9 cellular contexts compared by ENCODE assay signal in genomic region chr18:58862404-58862803, GRCh38. TPM values are rescaled to one million over a fixed set of nuclear protein-coding genes. Genes with fewer than 3 reads are reported as not detected.
DNase-seq lines count a peak whose midpoint lies in the region; ATAC-seq and TF ChIP-seq lines count a peak whose summit lies in the region.
"Had no signal": no experiment of that assay in that cellular context is flagged by ENCODE, and none has a peak within 500 bp of the region (broad histone marks: within the 10 kb centered on the region; RNA-seq: fewer than 3 reads in every experiment).

No MANE protein-coding gene starts in this region.

- H2AFZ ChIP-seq in GM23338 (no peak overlapping the region), PC-3 (ENCODE audit: low read length) (peak overlapping the region; percentile 77; the same call in 1 of the 2 replicates)

- H3K27ac ChIP-seq in GM23338 (ENCODE audit: low read depth) (peak overlapping the region; percentile 96), PC-3 (ENCODE audit: low read length) (peak overlapping the region; percentile 86), esophagus squamous epithelium (peak overlapping the region; percentile 94 to 98 (median 96))
- H3K27ac ChIP-seq: HL-60 had no signal

- H3K9me2 ChIP-seq in GM23338 (ENCODE audit: insufficient read depth) (no peaks in the 10 kb centered on the region), PC-3 (replicated peaks; ENCODE audit: low read length) (no peaks in the 10 kb centered on the region)

- POLR2A ChIA-PET in PC-3 (lab: Charles Lee; ENCODE audit: unreplicated experiment) = no interaction called here

- TF ChIP-seq POLR2A in esophagus squamous epithelium (IDR thresholded peaks at IDR 0.05) = no peak

- peak overlapping the region; percentile 99 for H3K27ac Mint-ChIP-seq in GM23338

- H3K27me3 ChIP-seq in GM23338 (ENCODE audit: insufficient read depth) (no peaks in the 10 kb centered on the region), PC-3 (ENCODE audit: low read length) (no peaks in the 10 kb centered on the region), esophagus squamous epithelium (no peaks in the 10 kb centered on the region)

- peaks cover 76% of the 10 kb centered on the region for H3K4me1 Mint-ChIP-seq in GM23338

- no peak for DNase-seq in GM23338 (ENCODE audit: low spot score)
- DNase-seq in PC-3 = no peak
- no peak for DNase-seq in esophagus squamous epithelium (lab: John Stamatoyannopoulos, UW)
- DNase-seq in sciatic nerve (ENCODE audit: low spot score) = peak; percentile 43
- no peak for DNase-seq in NCI-H1436 treated with DMSO at 0.1 percent for 48 hours (lab: John Stamatoyannopoulos, UW)
- DNase-seq in activated gamma-delta T cell treated with Interleukin-2 at 50 U/mL for 16 hours = no peak
- DNase-seq in putamen (ENCODE audit: low spot score) = no peak
- no peak for DNase-seq in stimulated activated CD4-positive, alpha-beta T cell treated with anti-CD3 and anti-CD28 coated beads, Interleukin-12 subunit alpha, Interleukin-12 subunit beta, amount 100 ng/mL, for 4 hours

- peaks cover 21% of the 10 kb centered on the region for H3K27me3 Mint-ChIP-seq in GM23338 (ENCODE audit: insufficient read depth, low read depth, poor library complexity)

- H3F3A ChIP-seq in GM23338 (replicated peaks; ENCODE audit: low read depth) (peaks cover 22% of the 10 kb centered on the region; the same call in 1 of the 2 replicates), PC-3 (ENCODE audit: low read length, unreplicated experiment) (no peaks in the 10 kb centered on the region)

- H3K4me1 ChIP-seq in GM23338 (ENCODE audit: insufficient read depth) (peaks cover 53% of the 10 kb centered on the region), PC-3 (ENCODE audit: insufficient read depth, low read length) (peaks cover 65% of the 10 kb centered on the region), esophagus squamous epithelium (peaks cover 21 to 86% (median 44%) of the 10 kb centered on the region in 3 donors)

- TF ChIP-seq CTCF in GM23338 (conservative IDR thresholded peaks at IDR 0.05; ENCODE audit: low read depth in 2 of 2) = no peak
- no peak for TF ChIP-seq CTCF in PC-3 (conservative IDR thresholded peaks at IDR 0.05; ENCODE audit: low read depth, low read length)
- TF ChIP-seq CTCF in esophagus squamous epithelium (IDR thresholded peaks at IDR 0.05) = no peak

- H3K4me2 ChIP-seq in GM23338 = peak overlapping the region; percentile 72
- peak overlapping the region; percentile 98 for H3K4me2 ChIP-seq in PC-3 (ENCODE audit: low read length)

- H3K79me2 ChIP-seq in GM23338 (replicated peaks; ENCODE audit: insufficient read depth) = peaks cover 38% of the 10 kb centered on the region
- H3K79me2 ChIP-seq in PC-3 (ENCODE audit: low read length) = peaks cover 58% of the 10 kb centered on the region

- WGBS in esophagus squamous epithelium, 2 donors = 93% methylated on average over 9 to 10 of the region's 10 CpGs

- H3K4me3 ChIP-seq in GM23338 (peak overlapping the region; percentile 68), PC-3 (ENCODE audit: low read length) (peak overlapping the region; percentile 70), esophagus squamous epithelium (peak overlapping the region; percentile 31 to 77 (median 60))

- no TSS peak for BruUV-seq in PC-3 (replicated peaks; lab: Mats Ljungman, UMichigan)

- peak overlapping the region; percentile 84 for H3K4me3 Mint-ChIP-seq in GM23338

- H3K9me3 ChIP-seq in PC-3 (ENCODE audit: low read length) (no peaks in the 10 kb centered on the region), esophagus squamous epithelium (no peaks in the 10 kb centered on the region)

- H4K20me1 ChIP-seq in GM23338 (replicated peaks; ENCODE audit: insufficient read depth) (no peaks in the 10 kb centered on the region), PC-3 (ENCODE audit: low read length) (no peaks in the 10 kb centered on the region)

- H3K36me3 ChIP-seq in GM23338 (ENCODE audit: insufficient read depth) (peaks cover 8% of the 10 kb centered on the region; the same call in 1 of the 2 replicates), PC-3 (ENCODE audit: low read depth, low read length) (no peaks in the 10 kb centered on the region; the same call in 1 of the 2 replicates), esophagus squamous epithelium (peaks cover 0 to 13% (median 0%) of the 10 kb centered on the region in 3 donors)

- H3K9me3 Mint-ChIP-seq in GM23338 = no peaks in the 10 kb centered on the region; the same call in 2 of the 3 replicates

- H3K36me3 Mint-ChIP-seq in GM23338 (ENCODE audit: low read depth) = peaks cover 36% of the 10 kb centered on the region

- CTCF ChIA-PET in PC-3 (lab: Charles Lee) = no interaction called here

- H3K9ac ChIP-seq in PC-3 (ENCODE audit: low read length) = peak overlapping the region; percentile 96

- no peak for ATAC-seq in GM23338
- no peak for ATAC-seq in PC-3
- ATAC-seq in sciatic nerve = no peak

- intact Hi-C loops in PC-3 (cut with micrococcal nuclease) (loop anchor here (1.0 kb wide), 1 partner anchor 69 kb away; no protein-coding TSS in a partner anchor), esophagus squamous epithelium (cut with DNase I) (no loop called here), sciatic nerve (cut with DNase I) (loop anchor here (10.0 kb wide), 1 partner anchor 192 kb away; no protein-coding TSS in a partner anchor)

TF ChIP-seq in GM23338, 12 proteins besides CTCF, POLR2A, EP300 and RAD21:
- TF ChIP-seq POLR2AphosphoS5 (IDR thresholded peaks at IDR 0.05; ENCODE audit: low read depth) (peak; percentile 24; the same call in 1 of the 2 replicates), EZH2 (IDR thresholded peaks at IDR 0.05; ENCODE audit: low read depth, unreplicated experiment) (no peak)

RNA-seq across cellular contexts. Expression of gene ZNF532, which starts 2.3 kb away (rescaled TPM):
- total RNA-seq in GM23338 (2014; rRNA removed; shearing (Covaris generic)) = 216 and 225 TPM in 2 replicates
- polyA plus RNA-seq in GM23338 (2016; fragmentation: Nextera tagmentation; extraction: Ambion mirVana) = 49.8 and 51.5 TPM in 2 replicates
- total RNA-seq in PC-3 (2014; rRNA removed) (47.3 and 62.6 TPM in 2 replicates), esophagus squamous epithelium (10 to 100 TPM; 30.7 to 52.3 (median 32.6) TPM), sciatic nerve (167 TPM)
